In genomic region chr17:63622571-63623390, GRCh38 we compare ENCODE assay signal across 8 cellular contexts. TPM values are rescaled to one million over a fixed set of nuclear protein-coding genes. Genes with fewer than 3 reads are reported as not detected.
DNase-seq lines count a peak whose midpoint lies in the region; ATAC-seq lines count a peak whose summit lies in the region.

No MANE protein-coding gene starts in this region.

- H3K27me3 Mint-ChIP-seq in effector memory CD8-positive, alpha-beta T cell = no peaks in the 10 kb centered on the region
- no peaks in the 10 kb centered on the region for H3K27me3 Mint-ChIP-seq in memory B cell

- H3K4me3 Mint-ChIP-seq in effector memory CD8-positive, alpha-beta T cell = peak overlapping the region; percentile 94 to 97
- peak overlapping the region; percentile 99 for H3K4me3 Mint-ChIP-seq in memory B cell

- H3K4me1 Mint-ChIP-seq in effector memory CD8-positive, alpha-beta T cell (ENCODE audit: low read depth in 2 of 2) = peaks cover 35 to 39% of the 10 kb centered on the region in 2 donors
- H3K4me1 Mint-ChIP-seq in memory B cell = peaks cover 33% of the 10 kb centered on the region

- peaks cover 7% of the 10 kb centered on the region for H3K36me3 Mint-ChIP-seq in effector memory CD8-positive, alpha-beta T cell (ENCODE audit: insufficient read depth)
- H3K36me3 Mint-ChIP-seq in memory B cell = no peaks in the 10 kb centered on the region

- no peaks in the 10 kb centered on the region for H3K9me3 Mint-ChIP-seq in effector memory CD8-positive, alpha-beta T cell
- H3K9me3 Mint-ChIP-seq in memory B cell = no peaks in the 10 kb centered on the region

- ATAC-seq in GM18517 (IDR thresholded peaks at IDR 0.05; ENCODE audit: unreplicated experiment) = peak; percentile 17
- ATAC-seq in HG03064 (IDR thresholded peaks at IDR 0.05; ENCODE audit: low read depth, unreplicated experiment) = peak; percentile 31
- peak; percentile 34 for ATAC-seq in effector memory CD8-positive, alpha-beta T cell (replicated peaks)
- ATAC-seq in memory B cell (ENCODE audit: low read depth) = peak; percentile 28

- H3K27ac Mint-ChIP-seq in effector memory CD8-positive, alpha-beta T cell = peak overlapping the region; percentile 88 to 93
- H3K27ac Mint-ChIP-seq in memory B cell = peak overlapping the region; percentile 88

- DNase-seq in A172 (ENCODE audit: low spot score) (peak; percentile 27), NCI-H69 (lab: John Stamatoyannopoulos, UW) (peak; percentile 72), memory B cell (ENCODE audit: low spot score in 2 of 2) (peak; percentile 45 to 63)
- DNase-seq in activated CD8-positive, alpha-beta memory T cell treated with anti-CD3 and anti-CD28 coated beads for 24 hours = peak; percentile 83
- peak in 2 of 3 experiments; percentile 42 to 51 for DNase-seq in effector memory CD8-positive, alpha-beta T cell
- peak; percentile 34 for DNase-seq in stimulated activated CD8-positive, alpha-beta memory T cell treated with anti-CD3 and anti-CD28 coated beads, Interleukin-15, amount 100 ng/mL, for 24 hours (ENCODE audit: low read depth)

RNA-seq across cellular contexts. Expression of gene MAP3K3, which starts 0.6 kb away (rescaled TPM):
- 31.5 and 39.5 TPM in 2 replicates for total RNA-seq in A172 (2014; rRNA removed; shearing (Covaris generic))

RNA-seq across cellular contexts. Expression of gene TACO1, which starts 22.1 kb away (rescaled TPM):
- 37.1 and 37.4 TPM in 2 replicates for total RNA-seq in A172 (2014; rRNA removed; shearing (Covaris generic))

Comparison
In these comparisons a context has a peak if more than half of its experiments do, and no peak if none do; other contexts are left out.
1. Peak in every context shown above with its lines: DNase-seq and ATAC-seq.
2. DNase-seq: peak in every context shown above with its lines; median percentile 83 in activated CD8-positive, alpha-beta memory T cell treated with anti-CD3 and anti-CD28 coated beads for 24 hours; 72 in NCI-H69; 54 in memory B cell; 46 in effector memory CD8-positive, alpha-beta T cell; 34 in stimulated activated CD8-positive, alpha-beta memory T cell treated with anti-CD3 and anti-CD28 coated beads, Interleukin-15, amount 100 ng/mL, for 24 hours; 27 in A172.